ENCODE assay signal across 1 cellular context in the genomic region with DNA sequence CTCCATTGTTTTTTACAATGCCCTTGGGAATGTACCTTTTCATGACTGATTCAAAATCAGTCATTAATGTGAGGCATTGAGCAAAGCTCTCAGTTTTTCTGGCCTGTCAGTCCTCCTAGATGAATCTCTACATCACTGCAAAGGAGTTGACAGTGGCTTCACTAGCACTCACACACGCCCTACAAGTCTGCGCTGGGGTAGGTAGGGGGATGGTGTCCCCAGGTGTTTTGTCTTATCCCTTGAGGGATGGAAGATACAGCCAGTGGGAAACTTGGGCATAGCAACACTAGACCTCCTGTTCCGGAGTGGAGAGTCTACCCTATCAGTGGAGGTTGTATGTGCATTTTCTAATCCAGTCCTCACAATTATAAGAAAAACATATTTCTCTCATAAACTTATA.
TF ChIP-seq lines count a peak whose summit lies in the region.

No MANE protein-coding gene starts in this region.

TF ChIP-seq in WTC11, 78 proteins besides CTCF, POLR2A, EP300 and RAD21 (continued from another document):
- TF ChIP-seq, protein P1, sequence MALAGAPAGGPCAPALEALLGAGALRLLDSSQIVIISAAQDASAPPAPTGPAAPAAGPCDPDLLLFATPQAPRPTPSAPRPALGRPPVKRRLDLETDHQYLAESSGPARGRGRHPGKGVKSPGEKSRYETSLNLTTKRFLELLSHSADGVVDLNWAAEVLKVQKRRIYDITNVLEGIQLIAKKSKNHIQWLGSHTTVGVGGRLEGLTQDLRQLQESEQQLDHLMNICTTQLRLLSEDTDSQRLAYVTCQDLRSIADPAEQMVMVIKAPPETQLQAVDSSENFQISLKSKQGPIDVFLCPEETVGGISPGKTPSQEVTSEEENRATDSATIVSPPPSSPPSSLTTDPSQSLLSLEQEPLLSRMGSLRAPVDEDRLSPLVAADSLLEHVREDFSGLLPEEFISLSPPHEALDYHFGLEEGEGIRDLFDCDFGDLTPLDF (CRISPR knock-in tag; IDR thresholded peaks at IDR 0.05), result no peak
- no peak for TF ChIP-seq ZNF671 (CRISPR knock-in tag; IDR thresholded peaks at IDR 0.05)
- TF ChIP-seq ATF1 (CRISPR knock-in tag; IDR thresholded peaks at IDR 0.05), result no peak
- TF ChIP-seq HMGA2 (CRISPR knock-in tag; IDR thresholded peaks at IDR 0.05), result no peak
- TF ChIP-seq, protein P2, sequence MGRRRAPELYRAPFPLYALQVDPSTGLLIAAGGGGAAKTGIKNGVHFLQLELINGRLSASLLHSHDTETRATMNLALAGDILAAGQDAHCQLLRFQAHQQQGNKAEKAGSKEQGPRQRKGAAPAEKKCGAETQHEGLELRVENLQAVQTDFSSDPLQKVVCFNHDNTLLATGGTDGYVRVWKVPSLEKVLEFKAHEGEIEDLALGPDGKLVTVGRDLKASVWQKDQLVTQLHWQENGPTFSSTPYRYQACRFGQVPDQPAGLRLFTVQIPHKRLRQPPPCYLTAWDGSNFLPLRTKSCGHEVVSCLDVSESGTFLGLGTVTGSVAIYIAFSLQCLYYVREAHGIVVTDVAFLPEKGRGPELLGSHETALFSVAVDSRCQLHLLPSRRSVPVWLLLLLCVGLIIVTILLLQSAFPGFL (CRISPR knock-in tag; IDR thresholded peaks at IDR 0.05; ENCODE audit: borderline replicate concordance), result no peak
- TF ChIP-seq, protein P3, sequence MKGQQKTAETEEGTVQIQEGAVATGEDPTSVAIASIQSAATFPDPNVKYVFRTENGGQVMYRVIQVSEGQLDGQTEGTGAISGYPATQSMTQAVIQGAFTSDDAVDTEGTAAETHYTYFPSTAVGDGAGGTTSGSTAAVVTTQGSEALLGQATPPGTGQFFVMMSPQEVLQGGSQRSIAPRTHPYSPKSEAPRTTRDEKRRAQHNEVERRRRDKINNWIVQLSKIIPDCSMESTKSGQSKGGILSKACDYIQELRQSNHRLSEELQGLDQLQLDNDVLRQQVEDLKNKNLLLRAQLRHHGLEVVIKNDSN (CRISPR knock-in tag; IDR thresholded peaks at IDR 0.05), result no peak
- no peak for TF ChIP-seq SMAD4 (CRISPR knock-in tag; IDR thresholded peaks at IDR 0.05)
TF ChIP-seq in WTC11: peak in this region for 0.
